ENCODE assay signal across 8 cellular contexts in the genomic region with DNA sequence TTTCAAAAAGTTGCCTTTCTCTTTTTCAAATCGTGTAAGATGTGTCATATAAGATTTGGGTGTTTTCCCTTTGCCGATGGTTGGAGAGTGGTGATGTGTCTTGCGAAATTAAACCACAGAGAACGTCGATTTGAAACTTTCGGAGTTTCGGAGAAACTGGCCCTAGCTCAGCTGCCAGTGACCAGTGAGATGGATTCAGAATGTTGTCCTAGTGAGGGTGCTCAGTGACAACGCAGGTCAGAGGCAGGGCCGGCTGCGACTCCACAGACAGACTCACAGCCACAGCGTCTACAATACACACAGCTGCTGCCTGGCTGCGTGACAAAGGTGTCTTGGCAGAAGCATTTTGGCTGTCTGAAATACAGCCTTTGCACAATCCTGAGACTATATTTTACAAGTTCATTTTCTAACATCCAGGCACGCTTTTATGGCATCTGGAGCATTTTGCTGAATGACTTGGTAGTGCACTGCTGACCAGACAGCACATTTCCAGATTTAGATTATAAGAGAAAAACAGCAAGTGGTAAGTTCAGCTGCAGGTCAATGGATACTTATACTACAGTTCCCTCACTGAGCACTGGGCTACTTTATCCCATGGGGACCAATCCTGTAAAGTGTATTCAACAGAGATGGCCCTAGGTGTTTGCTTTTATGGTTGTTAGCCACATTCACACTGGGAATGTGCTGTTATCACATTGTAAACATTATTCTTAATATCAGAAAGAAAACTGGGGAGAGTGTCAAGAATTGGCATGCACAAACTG.
A peak's percentile ranks its signal among the peaks of the same experiment; 100 is the strongest.
DNase-seq lines count a peak whose midpoint lies in the region; ATAC-seq and TF ChIP-seq lines count a peak whose summit lies in the region.

No MANE protein-coding gene starts in this region.

- peak overlapping the region; percentile 25 for H3K27ac ChIP-seq in lower lobe of right lung

- ATAC-seq in GM19455 (IDR thresholded peaks at IDR 0.05; ENCODE audit: unreplicated experiment): peak; percentile 34
- peak; percentile 89 to 93 for ATAC-seq in lower lobe of right lung
- ATAC-seq in GM21367 (IDR thresholded peaks at IDR 0.05; ENCODE audit: unreplicated experiment): no peak

- TF ChIP-seq CTCF in lower lobe of right lung (IDR thresholded peaks at IDR 0.05): no peak

- H3K4me1 ChIP-seq in lower lobe of right lung: peaks cover 8% of the 10 kb centered on the region

- no peaks in the 10 kb centered on the region for H3K9me3 ChIP-seq in lower lobe of right lung

- intact Hi-C loops in lower lobe of right lung (cut with DNase I): no loop called here

- H3K27me3 ChIP-seq in lower lobe of right lung (ENCODE audit: low read depth): no peaks in the 10 kb centered on the region

- H3K4me3 ChIP-seq in lower lobe of right lung: peak overlapping the region; percentile 12

- no peaks in the 10 kb centered on the region for H3K36me3 ChIP-seq in lower lobe of right lung

- peak; percentile 96 for DNase-seq in NCI-H146 (lab: John Stamatoyannopoulos, UW)
- DNase-seq in astrocyte of the hippocampus (ENCODE audit: low read depth, low spot score): peak; percentile 47
- peak; percentile 81 for DNase-seq in lower lobe of right lung
- no peak for DNase-seq in mesenteric fat pad (ENCODE audit: low spot score)
- no peak for DNase-seq in NCI-H345 treated with DMSO at 0.1 percent for 48 hours (lab: John Stamatoyannopoulos, UW; ENCODE audit: unreplicated experiment)
- no peak for DNase-seq in T-helper 9 cell

Comparison
In these comparisons a context has a peak if more than half of its experiments do, and no peak if none do; other contexts are left out.
1. DNase-seq: peak in NCI-H146 (single experiment), astrocyte of the hippocampus (single experiment) and lower lobe of right lung (single experiment); none in mesenteric fat pad (single experiment), NCI-H345 treated with DMSO at 0.1 percent for 48 hours (single experiment) and T-helper 9 cell (single experiment).